ENCODE assay signal across 8 cellular contexts in the genomic region with DNA sequence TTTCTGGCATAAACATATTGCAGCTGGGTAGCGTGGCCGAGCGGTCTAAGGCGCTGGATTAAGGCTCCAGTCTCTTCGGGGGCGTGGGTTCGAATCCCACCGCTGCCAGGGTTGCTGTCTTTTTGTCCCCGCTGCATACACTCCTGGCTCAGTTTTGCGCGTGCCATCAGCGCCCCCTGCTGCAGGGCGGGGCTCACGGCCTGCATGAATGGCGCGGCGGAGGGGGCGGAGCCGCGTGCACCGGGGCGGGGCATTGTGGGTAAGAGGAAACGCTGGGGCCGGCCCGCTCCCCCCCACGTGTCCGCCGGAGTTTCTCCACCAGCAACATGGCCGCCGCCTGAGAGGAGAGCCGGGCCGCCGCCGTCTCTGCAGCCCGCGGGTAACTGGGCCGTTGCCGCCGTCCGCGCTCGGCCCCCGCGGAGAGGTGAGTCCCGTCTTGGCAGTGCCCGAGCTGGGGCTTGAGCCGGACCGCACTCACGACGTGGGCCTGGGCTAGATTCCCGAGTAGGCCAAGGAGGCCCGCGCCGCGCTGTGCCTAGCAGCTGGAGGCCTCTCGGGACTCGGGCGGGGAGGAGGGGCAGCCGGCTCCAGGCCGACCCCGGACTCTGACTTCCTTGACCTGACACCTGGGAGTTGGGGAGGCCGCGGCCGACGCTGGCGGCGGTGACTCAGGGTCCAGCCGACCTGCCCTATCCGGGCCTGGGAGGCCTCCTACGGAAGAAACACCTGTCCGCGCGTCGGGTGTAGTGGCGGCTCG. TPM values are rescaled to one million over a fixed set of nuclear protein-coding genes. Genes with fewer than 3 reads are reported as not detected.
DNase-seq lines count a peak whose midpoint lies in the region; ATAC-seq and TF ChIP-seq lines count a peak whose summit lies in the region.

A gene with protein sequence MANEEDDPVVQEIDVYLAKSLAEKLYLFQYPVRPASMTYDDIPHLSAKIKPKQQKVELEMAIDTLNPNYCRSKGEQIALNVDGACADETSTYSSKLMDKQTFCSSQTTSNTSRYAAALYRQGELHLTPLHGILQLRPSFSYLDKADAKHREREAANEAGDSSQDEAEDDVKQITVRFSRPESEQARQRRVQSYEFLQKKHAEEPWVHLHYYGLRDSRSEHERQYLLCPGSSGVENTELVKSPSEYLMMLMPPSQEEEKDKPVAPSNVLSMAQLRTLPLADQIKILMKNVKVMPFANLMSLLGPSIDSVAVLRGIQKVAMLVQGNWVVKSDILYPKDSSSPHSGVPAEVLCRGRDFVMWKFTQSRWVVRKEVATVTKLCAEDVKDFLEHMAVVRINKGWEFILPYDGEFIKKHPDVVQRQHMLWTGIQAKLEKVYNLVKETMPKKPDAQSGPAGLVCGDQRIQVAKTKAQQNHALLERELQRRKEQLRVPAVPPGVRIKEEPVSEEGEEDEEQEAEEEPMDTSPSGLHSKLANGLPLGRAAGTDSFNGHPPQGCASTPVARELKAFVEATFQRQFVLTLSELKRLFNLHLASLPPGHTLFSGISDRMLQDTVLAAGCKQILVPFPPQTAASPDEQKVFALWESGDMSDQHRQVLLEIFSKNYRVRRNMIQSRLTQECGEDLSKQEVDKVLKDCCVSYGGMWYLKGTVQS (plus strand): TSS at position 296 of the 757 bp plus-strand sequence. CDS start 5,560 bp downstream, outside the sequence.

- H3K36me3 Mint-ChIP-seq in type B pancreatic cell, result peaks cover 11% of the 10 kb centered on the region

- peaks cover 29% of the 10 kb centered on the region for H3K4me1 Mint-ChIP-seq in type B pancreatic cell (ENCODE audit: unreplicated experiment)

- no peaks in the 10 kb centered on the region for H3K9me3 ChIP-seq in adipocyte (ENCODE audit: control insufficient read depth, low read length)
- H3K9me3 ChIP-seq in cardiac muscle cell (ENCODE audit: low read depth), result no peaks in the 10 kb centered on the region

- H3K27ac ChIP-seq in cardiac muscle cell, result peak within 1 kb of the TSS; percentile 96

- H3K27me3 Mint-ChIP-seq in type B pancreatic cell, result peaks cover 12% of the 10 kb centered on the region

- H3K9me3 Mint-ChIP-seq in type B pancreatic cell, result no peaks in the 10 kb centered on the region

- TF ChIP-seq CTCF in GM12874 (IDR thresholded peaks at IDR 0.05; ENCODE audit: insufficient read depth, low read depth, low read length) (peak; percentile 90), cardiac muscle cell (IDR thresholded peaks at IDR 0.05; ENCODE audit: low read depth, low read length) (peak; percentile 82), type B pancreatic cell (conservative IDR thresholded peaks at IDR 0.05) (peak; percentile 90)

- peak; percentile 91 for DNase-seq in NCI-H1417 treated with DMSO at 0.1 percent for 48 hours (lab: John Stamatoyannopoulos, UW)
- DNase-seq in SW480 (ENCODE audit: low spot score), result peak; percentile 90
- DNase-seq in adipocyte (ENCODE audit: low read depth), result peak; percentile 99
- peak; percentile 97 to 99 for DNase-seq in cardiac muscle cell (ENCODE audit: low read depth in 1 of 2, low spot score in 1 of 2)
- peak; percentile 98 for DNase-seq in pons (ENCODE audit: low spot score)
- peak; percentile 100 for DNase-seq in type B pancreatic cell (ENCODE audit: extremely low spot score, unreplicated experiment)

- peak within 1 kb of the TSS; percentile 97 for H3K4me3 Mint-ChIP-seq in type B pancreatic cell

- H3K9ac ChIP-seq in adipocyte (ENCODE audit: low read length), result peak within 1 kb of the TSS; percentile 92

- H3K4me1 ChIP-seq in adipocyte (ENCODE audit: control insufficient read depth, insufficient read depth, low read length), result peaks cover 19% of the 10 kb centered on the region
- H3K4me1 ChIP-seq in cardiac muscle cell (ENCODE audit: low read depth), result peaks cover 2% of the 10 kb centered on the region

- H3K4me3 ChIP-seq in adipocyte (ENCODE audit: low read length) (peak within 1 kb of the TSS; percentile 96), cardiac muscle cell (peak within 1 kb of the TSS; percentile 86)

- H3K36me3 ChIP-seq in adipocyte (ENCODE audit: control insufficient read depth, insufficient read depth, low read length, severe bottlenecking) (no peaks in the 10 kb centered on the region), cardiac muscle cell (no peaks in the 10 kb centered on the region)

- peak within 1 kb of the TSS; percentile 100 for H3K27ac Mint-ChIP-seq in type B pancreatic cell

- peak; percentile 84 for ATAC-seq in HG02763 (IDR thresholded peaks at IDR 0.05; ENCODE audit: unreplicated experiment)

- H3K27me3 ChIP-seq in adipocyte (replicated peaks; ENCODE audit: control insufficient read depth, insufficient read depth, low read length) (no peaks in the 10 kb centered on the region), cardiac muscle cell (no peaks in the 10 kb centered on the region)

RNA-seq across cellular contexts. Expression of the gene that starts here (rescaled TPM):
- total RNA-seq in cardiac muscle cell (43.5 and 65.3 TPM in 2 replicates), type B pancreatic cell (ENCODE audit: low replicate concordance) (52.9 and 56.6 TPM in 2 replicates)
- 24.9 and 30.4 TPM in 2 replicates for polyA plus RNA-seq in cardiac muscle cell

Comparison
In these comparisons a context has a peak if more than half of its experiments do, and no peak if none do; other contexts are left out.
1. Peak in every context shown above with its lines: DNase-seq, ATAC-seq, H3K4me3 ChIP-seq and H3K27ac ChIP-seq.